ENCODE assay signal across 12 cellular contexts in genomic region chr18:35467624-35468016, GRCh38. TPM values are rescaled to one million over a fixed set of nuclear protein-coding genes. Genes with fewer than 3 reads are reported as not detected.
DNase-seq lines count a peak whose midpoint lies in the region; ATAC-seq and TF ChIP-seq lines count a peak whose summit lies in the region.
"Had no signal": no experiment of that assay in that cellular context is flagged by ENCODE, and none has a peak within 500 bp of the region (broad histone marks: within the 10 kb centered on the region; RNA-seq: fewer than 3 reads in every experiment).

No MANE protein-coding gene starts in this region.

- H3K4me1 Mint-ChIP-seq in naive B cell, result peaks cover 9 to 23% (median 22%) of the 10 kb centered on the region in 3 donors

- peaks cover 0 to 1% (median 0%) of the 10 kb centered on the region in 7 donors for H3K9me3 Mint-ChIP-seq in naive B cell

- peak overlapping the region in 4 of 6 donors; percentile 24 to 86 (median 37) for H3K27ac Mint-ChIP-seq in naive B cell

- no peaks in the 10 kb centered on the region for H3K27me3 Mint-ChIP-seq in naive B cell

- DNase-seq in naive B cell, result peak; percentile 28
- DNase-seq in NCI-H446 (lab: John Stamatoyannopoulos, UW), result no peak
- DNase-seq in activated gamma-delta T cell (lab: John Stamatoyannopoulos, UW), result no peak
- DNase-seq: GDM1; IMR-90; pancreas; stimulated activated CD8-positive, alpha-beta memory T cell treated with anti-CD3 and anti-CD28 coated beads, Interleukin-4, amount 100 ng/mL, for 48 hours had no signal

- H3K36me3 Mint-ChIP-seq in naive B cell, result peaks cover 13 to 20% of the 10 kb centered on the region in 2 donors

- peak overlapping the region in 2 of 8 donors; percentile 13 to 29 for H3K4me3 Mint-ChIP-seq in naive B cell

- ATAC-seq in GM18867 (IDR thresholded peaks at IDR 0.05; ENCODE audit: unreplicated experiment) (peak; percentile 58), HG02571 (IDR thresholded peaks at IDR 0.05; ENCODE audit: unreplicated experiment) (peak; percentile 61), HG03575 (IDR thresholded peaks at IDR 0.05; ENCODE audit: extremely low read depth, insufficient number of reproducible peaks, low FRiP score, unreplicated experiment) (peak; percentile 51), naive B cell (ENCODE audit: low read depth in 2 of 2) (peak; percentile 71 to 77), HG03175 (IDR thresholded peaks at IDR 0.05; ENCODE audit: unreplicated experiment) (no peak), SK-N-SH treated with all-trans-retinoic acid at 6 μM for 48 hours (no peak)
- ATAC-seq: pancreas had no signal

TF ChIP-seq in SK-N-SH treated with all-trans-retinoic acid at 6 μM for 48 hours, 23 proteins besides CTCF, POLR2A, EP300 and RAD21:
- TF ChIP-seq BACH2 (CRISPR knock-in tag; IDR thresholded peaks at IDR 0.05; ENCODE audit: borderline replicate concordance), result no peak
- no peak for TF ChIP-seq OSR1 (CRISPR knock-in tag; IDR thresholded peaks at IDR 0.05)
- TF ChIP-seq, protein P1, sequence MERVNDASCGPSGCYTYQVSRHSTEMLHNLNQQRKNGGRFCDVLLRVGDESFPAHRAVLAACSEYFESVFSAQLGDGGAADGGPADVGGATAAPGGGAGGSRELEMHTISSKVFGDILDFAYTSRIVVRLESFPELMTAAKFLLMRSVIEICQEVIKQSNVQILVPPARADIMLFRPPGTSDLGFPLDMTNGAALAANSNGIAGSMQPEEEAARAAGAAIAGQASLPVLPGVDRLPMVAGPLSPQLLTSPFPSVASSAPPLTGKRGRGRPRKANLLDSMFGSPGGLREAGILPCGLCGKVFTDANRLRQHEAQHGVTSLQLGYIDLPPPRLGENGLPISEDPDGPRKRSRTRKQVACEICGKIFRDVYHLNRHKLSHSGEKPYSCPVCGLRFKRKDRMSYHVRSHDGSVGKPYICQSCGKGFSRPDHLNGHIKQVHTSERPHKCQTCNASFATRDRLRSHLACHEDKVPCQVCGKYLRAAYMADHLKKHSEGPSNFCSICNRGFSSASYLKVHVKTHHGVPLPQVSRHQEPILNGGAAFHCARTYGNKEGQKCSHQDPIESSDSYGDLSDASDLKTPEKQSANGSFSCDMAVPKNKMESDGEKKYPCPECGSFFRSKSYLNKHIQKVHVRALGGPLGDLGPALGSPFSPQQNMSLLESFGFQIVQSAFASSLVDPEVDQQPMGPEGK (CRISPR knock-in tag; IDR thresholded peaks at IDR 0.05; ENCODE audit: borderline replicate concordance), result no peak
- TF ChIP-seq RARB (CRISPR knock-in tag; IDR thresholded peaks at IDR 0.05), result no peak
- TF ChIP-seq ARNTL (CRISPR knock-in tag; IDR thresholded peaks at IDR 0.05; ENCODE audit: borderline replicate concordance, low read depth), result no peak
- TF ChIP-seq ESRRG (CRISPR knock-in tag; IDR thresholded peaks at IDR 0.05), result no peak
- TF ChIP-seq CSDC2 (CRISPR knock-in tag; IDR thresholded peaks at IDR 0.05), result no peak
- no peak for TF ChIP-seq ZFP3 (CRISPR knock-in tag; IDR thresholded peaks at IDR 0.05)
- TF ChIP-seq TOX (CRISPR knock-in tag; IDR thresholded peaks at IDR 0.05; ENCODE audit: borderline replicate concordance), result no peak

RNA-seq across cellular contexts. Expression of gene INO80C, which starts 30.1 kb away (rescaled TPM):
- polyA plus RNA-seq in naive B cell (ENCODE audit: low read depth in 6 of 6), result 10 to 100 TPM; 30.6 to 49.1 (median 34.2) TPM

Comparison
In these comparisons a context has a peak if more than half of its experiments do, and no peak if none do; other contexts are left out.
1. ATAC-seq: peak in GM18867 (single experiment), HG02571 (single experiment), HG03575 (single experiment) and naive B cell (2 of 2); none in HG03175 (single experiment) and SK-N-SH treated with all-trans-retinoic acid at 6 μM for 48 hours (single experiment).